Comparison of ENCODE assay signal across 1 cellular context in the genomic region with DNA sequence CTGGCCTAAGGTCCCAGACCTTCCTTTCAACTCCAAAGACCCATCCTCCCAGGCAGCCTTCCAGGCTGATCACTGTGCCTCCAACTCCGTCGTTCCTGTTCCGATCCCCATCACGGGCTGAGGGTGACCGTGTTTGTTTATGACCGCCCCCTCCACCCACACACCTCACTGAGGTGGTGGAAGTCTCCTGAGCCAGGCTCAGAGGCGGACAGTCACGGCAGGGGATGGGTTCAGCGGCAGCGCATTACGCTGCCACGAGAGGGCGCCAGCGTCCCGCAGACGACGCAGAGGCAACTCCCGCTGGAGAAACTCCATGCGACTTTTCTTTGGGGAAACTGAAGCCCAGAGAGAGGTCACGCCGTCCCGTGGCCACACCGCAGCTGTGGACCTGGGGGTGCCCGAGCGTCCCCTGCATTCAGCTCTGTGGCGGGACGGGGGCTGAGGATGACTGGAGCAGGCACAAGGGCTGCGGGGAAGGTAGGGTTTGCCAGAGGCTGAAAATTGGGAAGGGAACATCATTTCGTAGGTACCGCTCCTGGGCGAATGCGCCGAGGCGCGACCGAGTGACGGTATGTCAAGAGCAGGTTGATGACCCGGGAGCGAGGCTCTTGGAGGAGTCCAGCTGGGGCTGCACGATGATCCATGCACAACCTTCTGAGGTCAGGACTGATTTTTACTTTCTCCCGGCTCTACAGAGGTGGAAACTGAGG.
TF ChIP-seq lines count a peak whose summit lies in the region.

No MANE protein-coding gene starts in this region.

TF ChIP-seq in GM12878, 131 proteins besides CTCF, POLR2A, EP300 and RAD21 (continued from another document and continues in another):
- TF ChIP-seq CEBPZ (IDR thresholded peaks at IDR 0.05; ENCODE audit: low read depth, low read length) (no peak), E2F8 (IDR thresholded peaks at IDR 0.05; ENCODE audit: low read depth, partially characterized antibody) (no peak), CEBPB (IDR thresholded peaks at IDR 0.05; ENCODE audit: borderline replicate concordance in 1 of 2, low read depth in 2 of 2, low read length in 2 of 2) (no peak), BCL11A (IDR thresholded peaks at IDR 0.05; ENCODE audit: low read depth, low read length) (no peak), SIN3A (IDR thresholded peaks at IDR 0.05; ENCODE audit: low read depth, low read length) (no peak), USF1 (IDR thresholded peaks at IDR 0.05; ENCODE audit: borderline replicate concordance, extremely low read length, insufficient read depth, low read depth, low read length) (no peak), TARDBP (IDR thresholded peaks at IDR 0.05; ENCODE audit: borderline replicate concordance) (no peak), NFIC (IDR thresholded peaks at IDR 0.05; ENCODE audit: low read depth, low read length) (no peak), EZH2 (IDR thresholded peaks at IDR 0.05; ENCODE audit: borderline replicate concordance, control insufficient read depth, low read depth, low read length) (no peak), RB1 (IDR thresholded peaks at IDR 0.05; ENCODE audit: borderline replicate concordance) (peak; percentile 70; the same call in 1 of the 2 replicates), ZNF24 (IDR thresholded peaks at IDR 0.05) (peak; percentile 14; the same call in 1 of the 2 replicates), PKNOX1 (IDR thresholded peaks at IDR 0.05) (no peak), BACH1 (IDR thresholded peaks at IDR 0.05; ENCODE audit: borderline replicate concordance) (no peak), KAT2A (conservative IDR thresholded peaks at IDR 0.05; ENCODE audit: control insufficient read depth, low read depth, low read length) (no peak), ZBED1 (IDR thresholded peaks at IDR 0.05; ENCODE audit: borderline replicate concordance) (no peak), CBX3 (IDR thresholded peaks at IDR 0.05; ENCODE audit: borderline replicate concordance, low read depth) (no peak), REST (IDR thresholded peaks at IDR 0.05; ENCODE audit: low read depth, low read length) (no peak), ZNF592 (IDR thresholded peaks at IDR 0.05) (0 out of 2 replicates have a peak, but pooled peaks have one; percentile 58), MYC (IDR thresholded peaks at IDR 0.05; ENCODE audit: insufficient read depth, insufficient read length, insufficient replicate concordance, low read length, severe bottlenecking) (no peak), NR2C2 (IDR thresholded peaks at IDR 0.05; ENCODE audit: borderline replicate concordance, control insufficient read depth, insufficient read length, low read depth) (no peak), GATAD2B (conservative IDR thresholded peaks at IDR 0.05; ENCODE audit: low read depth) (0 out of 2 replicates have a peak, but pooled peaks have one; percentile 58), LARP7 (IDR thresholded peaks at IDR 0.05) (no peak), SMAD1 (IDR thresholded peaks at IDR 0.05; ENCODE audit: low read depth, partially characterized antibody) (no peak)
- TF ChIP-seq, protein P1, sequence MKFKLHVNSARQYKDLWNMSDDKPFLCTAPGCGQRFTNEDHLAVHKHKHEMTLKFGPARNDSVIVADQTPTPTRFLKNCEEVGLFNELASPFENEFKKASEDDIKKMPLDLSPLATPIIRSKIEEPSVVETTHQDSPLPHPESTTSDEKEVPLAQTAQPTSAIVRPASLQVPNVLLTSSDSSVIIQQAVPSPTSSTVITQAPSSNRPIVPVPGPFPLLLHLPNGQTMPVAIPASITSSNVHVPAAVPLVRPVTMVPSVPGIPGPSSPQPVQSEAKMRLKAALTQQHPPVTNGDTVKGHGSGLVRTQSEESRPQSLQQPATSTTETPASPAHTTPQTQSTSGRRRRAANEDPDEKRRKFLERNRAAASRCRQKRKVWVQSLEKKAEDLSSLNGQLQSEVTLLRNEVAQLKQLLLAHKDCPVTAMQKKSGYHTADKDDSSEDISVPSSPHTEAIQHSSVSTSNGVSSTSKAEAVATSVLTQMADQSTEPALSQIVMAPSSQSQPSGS (IDR thresholded peaks at IDR 0.05; ENCODE audit: low read length) = no peak
- TF ChIP-seq, protein P2, sequence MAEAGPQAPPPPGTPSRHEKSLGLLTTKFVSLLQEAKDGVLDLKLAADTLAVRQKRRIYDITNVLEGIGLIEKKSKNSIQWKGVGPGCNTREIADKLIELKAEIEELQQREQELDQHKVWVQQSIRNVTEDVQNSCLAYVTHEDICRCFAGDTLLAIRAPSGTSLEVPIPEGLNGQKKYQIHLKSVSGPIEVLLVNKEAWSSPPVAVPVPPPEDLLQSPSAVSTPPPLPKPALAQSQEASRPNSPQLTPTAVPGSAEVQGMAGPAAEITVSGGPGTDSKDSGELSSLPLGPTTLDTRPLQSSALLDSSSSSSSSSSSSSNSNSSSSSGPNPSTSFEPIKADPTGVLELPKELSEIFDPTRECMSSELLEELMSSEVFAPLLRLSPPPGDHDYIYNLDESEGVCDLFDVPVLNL (IDR thresholded peaks at IDR 0.05; ENCODE audit: low read depth, low read length) = no peak
- TF ChIP-seq, protein P3, sequence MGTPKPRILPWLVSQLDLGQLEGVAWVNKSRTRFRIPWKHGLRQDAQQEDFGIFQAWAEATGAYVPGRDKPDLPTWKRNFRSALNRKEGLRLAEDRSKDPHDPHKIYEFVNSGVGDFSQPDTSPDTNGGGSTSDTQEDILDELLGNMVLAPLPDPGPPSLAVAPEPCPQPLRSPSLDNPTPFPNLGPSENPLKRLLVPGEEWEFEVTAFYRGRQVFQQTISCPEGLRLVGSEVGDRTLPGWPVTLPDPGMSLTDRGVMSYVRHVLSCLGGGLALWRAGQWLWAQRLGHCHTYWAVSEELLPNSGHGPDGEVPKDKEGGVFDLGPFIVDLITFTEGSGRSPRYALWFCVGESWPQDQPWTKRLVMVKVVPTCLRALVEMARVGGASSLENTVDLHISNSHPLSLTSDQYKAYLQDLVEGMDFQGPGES (IDR thresholded peaks at IDR 0.05) = 0 out of 2 replicates have a peak, but pooled peaks have one; percentile 13
